In the genomic region with DNA sequence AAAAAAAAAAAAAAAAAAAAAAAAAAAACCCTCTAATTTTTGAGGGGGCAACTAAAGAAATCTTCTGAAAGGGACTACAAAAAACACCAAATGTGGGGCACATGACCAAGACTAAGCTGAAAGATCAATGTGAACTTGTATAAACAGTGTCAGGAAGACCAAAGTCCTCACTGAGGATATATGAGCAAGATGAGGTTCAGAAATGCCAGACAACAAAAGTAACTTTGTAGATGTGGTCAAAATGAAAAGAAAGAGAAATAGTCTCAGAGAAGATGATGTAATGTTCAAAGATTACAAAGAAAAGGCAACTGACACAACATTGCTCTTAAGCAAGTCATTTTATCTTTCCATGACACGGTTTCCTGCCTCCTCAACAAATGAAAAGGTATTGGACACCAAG, we compare ENCODE assay signal across 22 cellular contexts. TPM values are rescaled to one million over a fixed set of nuclear protein-coding genes. Genes with fewer than 3 reads are reported as not detected.
DNase-seq lines count a peak whose midpoint lies in the region; ATAC-seq and TF ChIP-seq lines count a peak whose summit lies in the region.
"Had no signal": no experiment of that assay in that cellular context is flagged by ENCODE, and none has a peak within 500 bp of the region (broad histone marks: within the 10 kb centered on the region; RNA-seq: fewer than 3 reads in every experiment).

No MANE protein-coding gene starts in this region.

- DNase-seq in mammary epithelial cell, result peak; percentile 17
- DNase-seq in MCF 10A (ENCODE audit: unreplicated experiment), result no peak
- no peak for DNase-seq in WTC11 (ENCODE audit: low spot score)
- DNase-seq in fibroblast of pulmonary artery (ENCODE audit: low read depth), result peak; percentile 3
- DNase-seq in stimulated activated CD4-positive, alpha-beta T cell treated with anti-CD3 and anti-CD28 coated beads, Interleukin-15, amount 100 ng/mL, for 24 hours, result no peak
- no peak for DNase-seq in Caco-2
- no peak for DNase-seq in DMS79 (lab: John Stamatoyannopoulos, UW)
- DNase-seq in GM20000 (ENCODE audit: low spot score), result no peak
- DNase-seq: CD4-positive, CD25-positive, alpha-beta regulatory T cell; DMS79 treated with DMSO at 0.1 percent for 48 hours; GF-D8; HCEC 1CT; Kasumi-1; NCI-H1694; NCI-H2029 treated with DMSO at 0.1 percent for 48 hours; NCI-H510A; Peyer's patch; SIG-M5; SK-N-SH had no signal

- H3K4me3 ChIP-seq in mammary epithelial cell (replicated peaks in 1 of 3; ENCODE audit: insufficient read depth in 1 of 3, low read depth in 2 of 3, low read length in 3 of 3) (no peak overlapping the region), fibroblast of pulmonary artery (replicated peaks; ENCODE audit: low read depth, low read length) (no peak overlapping the region), Caco-2 (ENCODE audit: low read depth, low read length) (no peak overlapping the region)
- H3K4me3 ChIP-seq: BLaER1, Peyer's patch had no signal

- dilution Hi-C loops in mammary epithelial cell (cut with HindIII; ENCODE audit: low sequenced_read_pairs), result no loop called here

- H3K27ac Mint-ChIP-seq in MCF 10A (ENCODE audit: low read depth, unreplicated experiment), result no peak overlapping the region
- H3K27ac Mint-ChIP-seq in WTC11, result no peak overlapping the region
- H3K27ac Mint-ChIP-seq in Caco-2 (ENCODE audit: unreplicated experiment), result no peak overlapping the region
- H3K27ac Mint-ChIP-seq: CD4-positive, CD25-positive, alpha-beta regulatory T cell had no signal

- H3K27me3 ChIP-seq in mammary epithelial cell (ENCODE audit: insufficient read depth, low read length) (no peaks in the 10 kb centered on the region), Caco-2 (replicated peaks; ENCODE audit: control insufficient read depth, insufficient read depth, low read length) (no peaks in the 10 kb centered on the region)
- H3K27me3 ChIP-seq: BLaER1, Peyer's patch had no signal

- no peaks in the 10 kb centered on the region for H3K4me1 ChIP-seq in mammary epithelial cell (ENCODE audit: insufficient read depth, low read length)
- H3K4me1 ChIP-seq in Caco-2, result no peaks in the 10 kb centered on the region
- H3K4me1 ChIP-seq: BLaER1, Peyer's patch had no signal

- H3K79me2 ChIP-seq in mammary epithelial cell (ENCODE audit: insufficient read depth, low read length), result no peaks in the 10 kb centered on the region

- H3K4me1 Mint-ChIP-seq in MCF 10A (ENCODE audit: insufficient read depth, unreplicated experiment), result no peaks in the 10 kb centered on the region
- H3K4me1 Mint-ChIP-seq in WTC11, result no peaks in the 10 kb centered on the region
- no peaks in the 10 kb centered on the region for H3K4me1 Mint-ChIP-seq in Caco-2 (ENCODE audit: low read depth, unreplicated experiment)
- H3K4me1 Mint-ChIP-seq: CD4-positive, CD25-positive, alpha-beta regulatory T cell had no signal

- no peak overlapping the region for H3K4me2 ChIP-seq in mammary epithelial cell (ENCODE audit: insufficient read depth, low read depth, low read length)
- H3K4me2 ChIP-seq: BLaER1, SK-N-SH had no signal

- H2AFZ ChIP-seq in mammary epithelial cell (ENCODE audit: low read depth, low read length), result no peak overlapping the region

- no peaks in the 10 kb centered on the region for H3K36me3 Mint-ChIP-seq in MCF 10A (ENCODE audit: insufficient read depth, unreplicated experiment)
- no peaks in the 10 kb centered on the region for H3K36me3 Mint-ChIP-seq in WTC11
- H3K36me3 Mint-ChIP-seq in Caco-2 (ENCODE audit: insufficient read depth, unreplicated experiment), result no peaks in the 10 kb centered on the region
- H3K36me3 Mint-ChIP-seq: CD4-positive, CD25-positive, alpha-beta regulatory T cell had no signal

- H3K36me3 ChIP-seq in mammary epithelial cell (ENCODE audit: insufficient read depth, low read length) (no peaks in the 10 kb centered on the region), Caco-2 (ENCODE audit: control insufficient read depth, insufficient read depth, low read length) (no peaks in the 10 kb centered on the region)
- H3K36me3 ChIP-seq: BLaER1, Peyer's patch had no signal

- no peak overlapping the region for H3K27ac ChIP-seq in mammary epithelial cell (ENCODE audit: insufficient read depth, low read depth, low read length)
- H3K27ac ChIP-seq: BLaER1, Peyer's patch had no signal

- TF ChIP-seq CTCF in mammary epithelial cell (conservative IDR thresholded peaks at IDR 0.05 in 1 of 2, IDR thresholded peaks at IDR 0.05 in 1 of 2; ENCODE audit: extremely low read depth in 1 of 2, insufficient read depth in 1 of 2, low read depth in 1 of 2, low read length in 2 of 2) (no peak), MCF 10A (IDR thresholded peaks at IDR 0.05; ENCODE audit: unreplicated experiment) (no peak), WTC11 (IDR thresholded peaks at IDR 0.05) (no peak), fibroblast of pulmonary artery (IDR thresholded peaks at IDR 0.05; ENCODE audit: low read length, missing control alignments) (no peak), Caco-2 (IDR thresholded peaks at IDR 0.05; ENCODE audit: insufficient read depth in 1 of 2, low read depth in 1 of 2, low read length in 1 of 2, severe bottlenecking in 1 of 2, unreplicated experiment in 1 of 2) (no peak), GM20000 (IDR thresholded peaks at IDR 0.05; ENCODE audit: extremely low read depth, missing control alignments) (no peak)

- POLR2A ChIA-PET in MCF 10A (lab: Yijun Ruan, JAX) (no interaction called here), WTC11 (lab: Charles Lee) (no interaction called here), Caco-2 (lab: Charles Lee) (no interaction called here)

- intact Hi-C loops in mammary epithelial cell (cut with micrococcal nuclease) (no loop called here), MCF 10A (cut with micrococcal nuclease) (no loop called here), Caco-2 (cut with micrococcal nuclease; ENCODE audit: unreplicated experiment) (no loop called here)

- H4K20me1 ChIP-seq in mammary epithelial cell (ENCODE audit: insufficient read depth, low read length), result no peaks in the 10 kb centered on the region
- H4K20me1 ChIP-seq: BLaER1 had no signal

- H3K9me3 Mint-ChIP-seq in MCF 10A (ENCODE audit: unreplicated experiment) (peaks cover 7% of the 10 kb centered on the region), WTC11 (no peaks in the 10 kb centered on the region), Caco-2 (ENCODE audit: unreplicated experiment) (no peaks in the 10 kb centered on the region)

- no peak overlapping the region for H3K9ac ChIP-seq in mammary epithelial cell (ENCODE audit: insufficient read depth, low read length)
- H3K9ac ChIP-seq: BLaER1, SK-N-SH had no signal

- CTCF ChIA-PET in mammary epithelial cell (lab: Charles Lee; ENCODE audit: low non-redundant PET) (no interaction called here), MCF 10A (lab: Yijun Ruan, JAX) (interaction anchor here (1.2 kb wide), 1 partner anchor 71 kb away, joined by 3 read pairs; no protein-coding TSS in a partner anchor), WTC11 (lab: Charles Lee) (no interaction called here), Caco-2 (lab: Charles Lee) (no interaction called here)

- H3K4me3 Mint-ChIP-seq in MCF 10A (ENCODE audit: unreplicated experiment) (no peak overlapping the region), WTC11 (no peak overlapping the region), Caco-2 (ENCODE audit: unreplicated experiment) (no peak overlapping the region)
- H3K4me3 Mint-ChIP-seq: CD4-positive, CD25-positive, alpha-beta regulatory T cell had no signal

- no peak for ATAC-seq in WTC11

- BruUV-seq in mammary epithelial cell (replicated peaks; lab: Mats Ljungman, UMichigan) (no TSS peak), MCF 10A (replicated peaks; lab: Mats Ljungman, UMichigan) (no TSS peak), Caco-2 (replicated peaks; lab: Mats Ljungman, UMichigan) (no TSS peak)

- in situ Hi-C loops in mammary epithelial cell (cut with MboI; ENCODE audit: low sequenced_read_pairs in 2 of 2), result no loop called here

- no peaks in the 10 kb centered on the region for H3K9me3 ChIP-seq in mammary epithelial cell (replicated peaks; ENCODE audit: insufficient read depth, low read length)
- no peaks in the 10 kb centered on the region for H3K9me3 ChIP-seq in Caco-2
- H3K9me3 ChIP-seq: BLaER1, Peyer's patch, SK-N-SH had no signal

- H3K27me3 Mint-ChIP-seq in MCF 10A (ENCODE audit: insufficient read depth, unreplicated experiment), result no peaks in the 10 kb centered on the region
- H3K27me3 Mint-ChIP-seq in WTC11 (ENCODE audit: low read depth), result no peaks in the 10 kb centered on the region; the same call in 1 of the 2 replicates
- peaks cover 5% of the 10 kb centered on the region for H3K27me3 Mint-ChIP-seq in Caco-2 (ENCODE audit: insufficient read depth, unreplicated experiment)
- H3K27me3 Mint-ChIP-seq: CD4-positive, CD25-positive, alpha-beta regulatory T cell had no signal

- 100% methylated on average over 1 of the region's 1 CpG for WGBS in mammary epithelial cell (ENCODE audit: low coverage, missing lambda C conversion rate)

TF ChIP-seq in WTC11, 78 proteins besides CTCF, POLR2A, EP300 and RAD21:
- peak; percentile 81 for TF ChIP-seq GABPB1 (CRISPR knock-in tag; IDR thresholded peaks at IDR 0.05)
- TF ChIP-seq, protein P1, sequence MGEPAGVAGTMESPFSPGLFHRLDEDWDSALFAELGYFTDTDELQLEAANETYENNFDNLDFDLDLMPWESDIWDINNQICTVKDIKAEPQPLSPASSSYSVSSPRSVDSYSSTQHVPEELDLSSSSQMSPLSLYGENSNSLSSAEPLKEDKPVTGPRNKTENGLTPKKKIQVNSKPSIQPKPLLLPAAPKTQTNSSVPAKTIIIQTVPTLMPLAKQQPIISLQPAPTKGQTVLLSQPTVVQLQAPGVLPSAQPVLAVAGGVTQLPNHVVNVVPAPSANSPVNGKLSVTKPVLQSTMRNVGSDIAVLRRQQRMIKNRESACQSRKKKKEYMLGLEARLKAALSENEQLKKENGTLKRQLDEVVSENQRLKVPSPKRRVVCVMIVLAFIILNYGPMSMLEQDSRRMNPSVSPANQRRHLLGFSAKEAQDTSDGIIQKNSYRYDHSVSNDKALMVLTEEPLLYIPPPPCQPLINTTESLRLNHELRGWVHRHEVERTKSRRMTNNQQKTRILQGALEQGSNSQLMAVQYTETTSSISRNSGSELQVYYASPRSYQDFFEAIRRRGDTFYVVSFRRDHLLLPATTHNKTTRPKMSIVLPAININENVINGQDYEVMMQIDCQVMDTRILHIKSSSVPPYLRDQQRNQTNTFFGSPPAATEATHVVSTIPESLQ (CRISPR knock-in tag; IDR thresholded peaks at IDR 0.05), result no peak

RNA-seq across cellular contexts. Expression of a gene that starts 48.7 kb away (rescaled TPM):
- total RNA-seq in mammary epithelial cell (10 to 100 TPM in 1 of 2 donors, 1 to 10 TPM in 1; 6.2 to 46.1 TPM), MCF 10A (2022) (9.8 and 11.1 TPM in 2 replicates), WTC11 (2021) (105 to 114 TPM (median 107 TPM) in 3 replicates), Caco-2 (2022) (0.39 TPM in 1 of 2 replicates, not detected in the other)
- 17.1 TPM for polyA plus RNA-seq in mammary epithelial cell
- 10.2 TPM for polyA minus RNA-seq in mammary epithelial cell
- total RNA-seq: A172; CD4-positive, CD25-positive, alpha-beta regulatory T cell; M059J had no signal
- polyA plus RNA-seq: CD4-positive, CD25-positive, alpha-beta regulatory T cell; SK-N-SH had no signal

Comparison
In these comparisons a context has a peak if more than half of its experiments do, and no peak if none do; other contexts are left out.
1. DNase-seq: peak in mammary epithelial cell (single experiment) and fibroblast of pulmonary artery (single experiment); none in MCF 10A (single experiment), WTC11 (single experiment), stimulated activated CD4-positive, alpha-beta T cell treated with anti-CD3 and anti-CD28 coated beads, Interleukin-15, amount 100 ng/mL, for 24 hours (single experiment), Caco-2 (0 of 2), DMS79 (single experiment) and GM20000 (single experiment).